Comparison of ENCODE assay signal across 11 cellular contexts in genomic region chr10:80289451-80290287, GRCh38. TPM values are rescaled to one million over a fixed set of nuclear protein-coding genes. Genes with fewer than 3 reads are reported as not detected.
DNase-seq lines count a peak whose midpoint lies in the region; ATAC-seq and TF ChIP-seq lines count a peak whose summit lies in the region.
"Had no signal": no experiment of that assay in that cellular context is flagged by ENCODE, and none has a peak within 500 bp of the region (broad histone marks: within the 10 kb centered on the region; RNA-seq: fewer than 3 reads in every experiment).

Gene MAT1A (minus strand): TSS chr10:80289658. CDS start chr10:80289423, 235 bp downstream.

- TF ChIP-seq CTCF in LNCaP clone FGC (IDR thresholded peaks at IDR 0.05; ENCODE audit: control insufficient read depth, extremely low read depth, insufficient read depth) (no peak), breast epithelium (IDR thresholded peaks at IDR 0.05) (no peak), right lobe of liver (IDR thresholded peaks at IDR 0.05) (peak; percentile 15 to 28 (median 24))

- no peaks in the 10 kb centered on the region for H3K27me3 ChIP-seq in breast epithelium
- no peaks in the 10 kb centered on the region for H3K27me3 ChIP-seq in right lobe of liver

- ATAC-seq in right lobe of liver (peak; percentile 61 to 84 (median 72)), GM19467 (IDR thresholded peaks at IDR 0.05; ENCODE audit: unreplicated experiment) (no peak), HG02840 (IDR thresholded peaks at IDR 0.05; ENCODE audit: low FRiP score, unreplicated experiment) (no peak)
- ATAC-seq: PC-3 had no signal

- H3K9me3 ChIP-seq in breast epithelium (no peaks in the 10 kb centered on the region), right lobe of liver (no peaks in the 10 kb centered on the region)

- no peak within 1 kb of the TSS for H3K4me3 ChIP-seq in LNCaP clone FGC (ENCODE audit: low read depth, low read length)
- peak within 1 kb of the TSS in 2 of 3 donors; percentile 24 to 45 for H3K4me3 ChIP-seq in breast epithelium
- peak within 1 kb of the TSS; percentile 53 to 87 (median 57) for H3K4me3 ChIP-seq in right lobe of liver

- 6% methylated on average over 9 of the region's 9 CpGs for WGBS in right lobe of liver (ENCODE audit: insufficient coverage, low coverage, low lambda C conversion rate, missing lambda C conversion rate)

- TF ChIP-seq POLR2A in breast epithelium (IDR thresholded peaks at IDR 0.05) = no peak
- peak; percentile 91 for TF ChIP-seq POLR2A in right lobe of liver (IDR thresholded peaks at IDR 0.05)

- intact Hi-C loops in breast epithelium (cut with DNase I; ENCODE audit: low total_unique reads) (no loop called here), right lobe of liver (cut with DNase I) (no loop called here)

- peak within 1 kb of the TSS; percentile 3 to 42 for H3K27ac ChIP-seq in breast epithelium
- peak within 1 kb of the TSS; percentile 88 to 93 (median 92) for H3K27ac ChIP-seq in right lobe of liver

- DNase-seq in DMS153 treated with DMSO at 0.1 percent for 48 hours (lab: John Stamatoyannopoulos, UW; ENCODE audit: unreplicated experiment) (peak; percentile 43), LNCaP clone FGC (ENCODE audit: low read depth) (peak; percentile 8), breast epithelium (ENCODE audit: low spot score in 2 of 2) (peak in 1 of 2 donors; percentile 56), right lobe of liver (peak; percentile 81 to 91 (median 91)), superior temporal gyrus (ENCODE audit: extremely low spot score) (no peak)
- DNase-seq in activated CD4-positive, alpha-beta T cell treated with anti-CD3 and anti-CD28 coated beads for 48 hours = no peak
- DNase-seq: PC-3 had no signal

- H3K36me3 ChIP-seq in breast epithelium (no peaks in the 10 kb centered on the region), right lobe of liver (peaks cover 0 to 36% (median 11%) of the 10 kb centered on the region in 4 donors)

- H3K4me1 ChIP-seq in breast epithelium = no peaks in the 10 kb centered on the region
- H3K4me1 ChIP-seq in right lobe of liver = peaks cover 0 to 44% (median 12%) of the 10 kb centered on the region in 4 donors

RNA-seq across cellular contexts. Expression of gene MAT1A, which starts in this region (rescaled TPM):
- under 1 TPM in 2 of 3 donors, not detected in 1; 0.29 to 0.98 TPM for total RNA-seq in breast epithelium
- 1,000 to 10,000 TPM in 2 of 6 experiments, 100 to 1,000 TPM in 4; 430 to 1,200 (median 741) TPM for total RNA-seq in right lobe of liver
- total RNA-seq: activated CD8-positive, alpha-beta memory T cell treated with anti-CD3 and anti-CD28 coated beads for 36 hours; PC-3; subcutaneous adipose tissue had no signal

Comparison
In these comparisons a context has a peak if more than half of its experiments do, and no peak if none do; other contexts are left out.
1. RNA of gene MAT1A (total RNA-seq): 430 to 1,200 TPM in right lobe of liver; 0.29 to 0.98 TPM in breast epithelium; every median in the first group is over 100 times any median in the second.
2. DNase-seq: peak in DMS153 treated with DMSO at 0.1 percent for 48 hours (single experiment), LNCaP clone FGC (single experiment) and right lobe of liver (3 of 3); none in superior temporal gyrus (single experiment) and activated CD4-positive, alpha-beta T cell treated with anti-CD3 and anti-CD28 coated beads for 48 hours (single experiment).
3. CTCF ChIP-seq: peak in right lobe of liver (4 of 4); none in LNCaP clone FGC (single experiment) and breast epithelium (0 of 3).
4. ATAC-seq: peak in right lobe of liver (4 of 4); none in GM19467 (single experiment) and HG02840 (single experiment).